21 cellular contexts compared by ENCODE assay signal in the genomic region with DNA sequence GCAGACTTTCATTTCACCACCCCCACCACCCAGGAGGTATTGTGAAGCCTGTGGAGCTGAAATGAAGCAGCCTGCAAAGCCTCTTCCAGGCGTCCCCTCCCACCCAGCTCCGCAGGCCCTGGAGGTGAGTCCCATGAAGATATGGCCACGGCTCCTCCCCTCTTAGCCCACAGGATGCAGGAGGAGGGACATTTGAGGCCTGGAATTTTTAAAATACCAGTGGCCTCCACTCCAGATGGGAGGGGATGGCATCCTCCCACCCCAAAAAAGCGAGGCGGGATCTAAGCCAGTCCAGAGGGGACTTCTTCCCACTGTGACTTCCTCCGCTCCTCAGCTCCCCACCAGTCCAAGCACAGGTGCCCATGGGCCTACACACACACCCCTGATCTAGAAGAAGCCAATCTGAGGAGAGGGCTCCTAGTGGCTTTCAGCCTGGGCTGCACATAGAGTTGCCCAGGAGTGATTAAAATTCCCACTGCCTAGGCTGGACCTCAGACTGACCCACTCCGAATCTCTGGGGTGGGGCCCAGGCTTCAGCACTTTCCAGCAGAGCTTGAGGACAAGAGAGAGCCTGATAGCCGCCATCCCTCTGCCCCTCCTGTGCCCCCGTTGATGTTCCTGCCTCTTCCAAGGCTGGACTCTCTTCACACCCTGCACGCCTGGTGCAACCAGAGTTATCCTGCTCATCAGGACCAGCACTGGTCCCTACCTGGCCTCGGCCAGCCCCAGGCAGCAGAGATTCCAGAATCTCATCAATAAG.
A peak's percentile ranks its signal among the peaks of the same experiment; 100 is the strongest.
DNase-seq lines count a peak whose midpoint lies in the region; ATAC-seq and TF ChIP-seq lines count a peak whose summit lies in the region.
"Had no signal": no experiment of that assay in that cellular context is flagged by ENCODE, and none has a peak within 500 bp of the region (broad histone marks: within the 10 kb centered on the region; RNA-seq: fewer than 3 reads in every experiment).

No MANE protein-coding gene starts in this region.

- no peaks in the 10 kb centered on the region for H3F3A ChIP-seq in GM23338 (replicated peaks; ENCODE audit: low read depth)

- TF ChIP-seq CTCF in GM23338 (conservative IDR thresholded peaks at IDR 0.05; ENCODE audit: low read depth in 2 of 2): no peak
- no peak for TF ChIP-seq CTCF in colonic mucosa (IDR thresholded peaks at IDR 0.05)
- TF ChIP-seq CTCF in stomach (IDR thresholded peaks at IDR 0.05): no peak

- H3K27ac ChIP-seq in GM23338 (ENCODE audit: low read depth) (no peak overlapping the region), colonic mucosa (no peak overlapping the region), mesendoderm (ENCODE audit: low read depth, low read length) (no peak overlapping the region), stomach (peak overlapping the region in 1 of 5 donors; percentile 81)
- H3K27ac ChIP-seq: neutrophil, WERI-Rb-1 had no signal

- H4K8ac ChIP-seq in mesendoderm (ENCODE audit: low read depth, low read length): no peak overlapping the region

- H3K4me3 ChIP-seq in GM23338 (no peak overlapping the region), colonic mucosa (no peak overlapping the region), mesendoderm (ENCODE audit: low read length) (no peak overlapping the region), stomach (no peak overlapping the region)
- H3K4me3 ChIP-seq: heart right ventricle had no signal

- POLR2A ChIA-PET in naive thymus-derived CD8-positive, alpha-beta T cell (lab: Charles Lee): no interaction called here

- H3K79me2 ChIP-seq in GM23338 (replicated peaks; ENCODE audit: insufficient read depth) (no peaks in the 10 kb centered on the region), mesendoderm (ENCODE audit: control insufficient read depth, insufficient read depth, low read length) (no peaks in the 10 kb centered on the region)

- no peaks in the 10 kb centered on the region for H3K9me2 ChIP-seq in GM23338 (ENCODE audit: insufficient read depth)

- no peaks in the 10 kb centered on the region for H3K9me3 ChIP-seq in colonic mucosa
- no peaks in the 10 kb centered on the region for H3K9me3 ChIP-seq in stomach
- H3K9me3 ChIP-seq: BE2C, heart right ventricle, neutrophil had no signal

- H2BK120ac ChIP-seq in mesendoderm (ENCODE audit: low read depth, low read length): no peak overlapping the region

- no peak overlapping the region for H3K23ac ChIP-seq in mesendoderm (ENCODE audit: low read length)

- no peak overlapping the region for H3K9ac ChIP-seq in colonic mucosa (ENCODE audit: low read depth in 2 of 2, low read length in 2 of 2)
- no peak overlapping the region for H3K9ac ChIP-seq in mesendoderm (ENCODE audit: low read length)

- H3K4me2 ChIP-seq in GM23338: no peak overlapping the region
- no peak overlapping the region for H3K4me2 ChIP-seq in mesendoderm (ENCODE audit: low read length)

- peak; percentile 47; the same call in 2 of the 3 replicates for ATAC-seq in GM23338
- ATAC-seq in naive thymus-derived CD8-positive, alpha-beta T cell: no peak
- ATAC-seq in HG03439 (IDR thresholded peaks at IDR 0.05; ENCODE audit: unreplicated experiment): no peak
- ATAC-seq in activated T-helper 17 cell treated with anti-CD3 and anti-CD28 coated beads, Interleukin-2, amount 50 U/mL, for 72 hours (replicated peaks): no peak
- ATAC-seq: HCT116, T-helper 17 cell had no signal

- no peak overlapping the region for H3K4ac ChIP-seq in mesendoderm (ENCODE audit: low read depth, low read length)

- H2BK15ac ChIP-seq in mesendoderm (replicated peaks; ENCODE audit: low read depth): no peak overlapping the region

- peak overlapping the region; percentile 15 for H3K56ac ChIP-seq in mesendoderm (ENCODE audit: low read length)

- H3K36me3 ChIP-seq in GM23338 (ENCODE audit: insufficient read depth) (no peaks in the 10 kb centered on the region), colonic mucosa (no peaks in the 10 kb centered on the region), mesendoderm (ENCODE audit: control insufficient read depth, insufficient read depth, low read length) (no peaks in the 10 kb centered on the region), stomach (peaks cover 0 to 11% (median 2%) of the 10 kb centered on the region in 4 donors)
- H3K36me3 ChIP-seq: BE2C, neutrophil, WERI-Rb-1 had no signal

- H3K36me3 Mint-ChIP-seq in GM23338 (ENCODE audit: low read depth): no peaks in the 10 kb centered on the region
- H3K36me3 Mint-ChIP-seq in naive thymus-derived CD8-positive, alpha-beta T cell: no peaks in the 10 kb centered on the region
- H3K36me3 Mint-ChIP-seq in activated T-helper 17 cell treated with anti-CD3 and anti-CD28 coated beads, Interleukin-2, amount 50 U/mL, for 72 hours (ENCODE audit: low read depth): no peaks in the 10 kb centered on the region

- DNase-seq in GM23338 (ENCODE audit: low spot score) (no peak), colonic mucosa (peak; percentile 11), mesendoderm (peak; percentile 77), stomach (peak; percentile 19), NCI-H2107 treated with DMSO at 0.1 percent for 48 hours (lab: John Stamatoyannopoulos, UW; ENCODE audit: unreplicated experiment) (no peak)
- DNase-seq in naive thymus-derived CD8-positive, alpha-beta T cell: no peak
- DNase-seq: BE2C; heart right ventricle; KBM-7; NCI-H2081; NCI-H524 treated with DMSO at 0.1 percent for 48 hours; SHP77 treated with DMSO at 0.1 percent for 48 hours; stimulated activated CD4-positive, alpha-beta T cell treated with anti-CD3 and anti-CD28 coated beads, Interleukin-2, amount 100 ng/mL, for 24 hours; T-helper 17 cell; WERI-Rb-1 had no signal

- H3K27me3 ChIP-seq in GM23338 (ENCODE audit: insufficient read depth): no peaks in the 10 kb centered on the region
- H3K27me3 ChIP-seq in colonic mucosa: no peaks in the 10 kb centered on the region
- H3K27me3 ChIP-seq in mesendoderm (ENCODE audit: insufficient read depth, low read length, poor library complexity): no peaks in the 10 kb centered on the region
- no peaks in the 10 kb centered on the region for H3K27me3 ChIP-seq in stomach
- H3K27me3 ChIP-seq: BE2C, heart right ventricle, neutrophil had no signal

- no peak overlapping the region for H2AFZ ChIP-seq in GM23338

- no peak for TF ChIP-seq EP300 in stomach (IDR thresholded peaks at IDR 0.05)

- no peaks in the 10 kb centered on the region; the same call in 2 of the 3 replicates for H3K4me1 Mint-ChIP-seq in GM23338
- peaks cover under 1 to 13% (median 3%) of the 10 kb centered on the region in 4 donors for H3K4me1 Mint-ChIP-seq in naive thymus-derived CD8-positive, alpha-beta T cell
- peaks cover under 1% of the 10 kb centered on the region for H3K4me1 Mint-ChIP-seq in activated T-helper 17 cell treated with anti-CD3 and anti-CD28 coated beads, Interleukin-2, amount 50 U/mL, for 72 hours

- H3K4me3 Mint-ChIP-seq in GM23338: no peak overlapping the region
- no peak overlapping the region for H3K4me3 Mint-ChIP-seq in naive thymus-derived CD8-positive, alpha-beta T cell
- no peak overlapping the region for H3K4me3 Mint-ChIP-seq in activated T-helper 17 cell treated with anti-CD3 and anti-CD28 coated beads, Interleukin-2, amount 50 U/mL, for 72 hours
- H3K4me3 Mint-ChIP-seq: activated CD4-positive, alpha-beta memory T cell treated with anti-CD3 and anti-CD28 coated beads, Interleukin-2, amount 10 ng/mL, durations not matched to agents 7 days and 5 days; T-helper 17 cell had no signal

- H2AK5ac ChIP-seq in mesendoderm (ENCODE audit: low read length): no peak overlapping the region

- H4K5ac ChIP-seq in mesendoderm (ENCODE audit: low read length): no peak overlapping the region

- H3K4me1 ChIP-seq in GM23338 (ENCODE audit: insufficient read depth) (no peaks in the 10 kb centered on the region), colonic mucosa (no peaks in the 10 kb centered on the region), mesendoderm (ENCODE audit: control insufficient read depth, low read depth, low read length) (no peaks in the 10 kb centered on the region), stomach (peaks cover 0 to 41% (median 14%) of the 10 kb centered on the region in 4 donors)

- intact Hi-C loops in colonic mucosa (cut with DNase I) (no loop called here), stomach (cut with DNase I; ENCODE audit: low total_unique reads) (no loop called here)

- H3K9me3 Mint-ChIP-seq in GM23338: no peaks in the 10 kb centered on the region
- H3K9me3 Mint-ChIP-seq in naive thymus-derived CD8-positive, alpha-beta T cell: no peaks in the 10 kb centered on the region
- no peaks in the 10 kb centered on the region for H3K9me3 Mint-ChIP-seq in activated T-helper 17 cell treated with anti-CD3 and anti-CD28 coated beads, Interleukin-2, amount 50 U/mL, for 72 hours
- H3K9me3 Mint-ChIP-seq: activated CD4-positive, alpha-beta memory T cell treated with anti-CD3 and anti-CD28 coated beads, Interleukin-2, amount 10 ng/mL, durations not matched to agents 7 days and 5 days; activated T-helper 2 cell treated with anti-CD3 and anti-CD28 coated beads, Interferon-gamma antibody, Interleukin-2, Interleukin-4, amounts not matched to agents 10 μg/mL and 5 μg/mL and 100 μg/mL, durations not matched to agents 14 hours and 24 hours and 36 hours had no signal

- no peak overlapping the region for H3K18ac ChIP-seq in mesendoderm (ENCODE audit: low read length)

- peaks cover 8% of the 10 kb centered on the region for H3K27me3 Mint-ChIP-seq in GM23338 (ENCODE audit: insufficient read depth, low read depth, poor library complexity)
- H3K27me3 Mint-ChIP-seq in naive thymus-derived CD8-positive, alpha-beta T cell: no peaks in the 10 kb centered on the region
- no peaks in the 10 kb centered on the region for H3K27me3 Mint-ChIP-seq in activated T-helper 17 cell treated with anti-CD3 and anti-CD28 coated beads, Interleukin-2, amount 50 U/mL, for 72 hours
- H3K27me3 Mint-ChIP-seq: activated CD4-positive, alpha-beta memory T cell treated with anti-CD3 and anti-CD28 coated beads, Interleukin-2, amount 10 ng/mL, durations not matched to agents 7 days and 5 days; T-helper 17 cell had no signal

- no peak for TF ChIP-seq POLR2A in stomach (IDR thresholded peaks at IDR 0.05)

- H3K79me1 ChIP-seq in mesendoderm (ENCODE audit: low read length): no peaks in the 10 kb centered on the region

- no CpG with 5 or more reads among the region's 11 CpGs for WGBS in mesendoderm (ENCODE audit: extremely low coverage, insufficient coverage, low lambda C conversion rate)
- 51 to 82% (median 69%) methylated on average over 8 to 11 of the region's 11 CpGs for WGBS in stomach, 5 donors

- H3K27ac Mint-ChIP-seq in GM23338: no peak overlapping the region
- H3K27ac Mint-ChIP-seq in naive thymus-derived CD8-positive, alpha-beta T cell: no peak overlapping the region
- no peak overlapping the region for H3K27ac Mint-ChIP-seq in activated T-helper 17 cell treated with anti-CD3 and anti-CD28 coated beads, Interleukin-2, amount 50 U/mL, for 72 hours
- H3K27ac Mint-ChIP-seq: activated CD4-positive, alpha-beta memory T cell treated with anti-CD3 and anti-CD28 coated beads, Interleukin-2, amount 10 ng/mL, durations not matched to agents 7 days and 5 days; activated T-helper 2 cell treated with anti-CD3 and anti-CD28 coated beads, Interferon-gamma antibody, Interleukin-2, Interleukin-4, amounts not matched to agents 10 μg/mL and 5 μg/mL and 100 μg/mL, durations not matched to agents 14 hours and 24 hours and 36 hours; T-helper 17 cell had no signal

- H2BK5ac ChIP-seq in mesendoderm (ENCODE audit: low read length): no peak overlapping the region

- H4K20me1 ChIP-seq in GM23338 (replicated peaks; ENCODE audit: insufficient read depth): no peaks in the 10 kb centered on the region

Comparison
In these comparisons a context has a peak if more than half of its experiments do, and no peak if none do; other contexts are left out.
1. DNase-seq: peak in colonic mucosa (single experiment), mesendoderm (single experiment) and stomach (single experiment); none in GM23338 (single experiment), NCI-H2107 treated with DMSO at 0.1 percent for 48 hours (single experiment) and naive thymus-derived CD8-positive, alpha-beta T cell (0 of 10).